Comparison of ENCODE assay signal across 10 cellular contexts in the genomic region with DNA sequence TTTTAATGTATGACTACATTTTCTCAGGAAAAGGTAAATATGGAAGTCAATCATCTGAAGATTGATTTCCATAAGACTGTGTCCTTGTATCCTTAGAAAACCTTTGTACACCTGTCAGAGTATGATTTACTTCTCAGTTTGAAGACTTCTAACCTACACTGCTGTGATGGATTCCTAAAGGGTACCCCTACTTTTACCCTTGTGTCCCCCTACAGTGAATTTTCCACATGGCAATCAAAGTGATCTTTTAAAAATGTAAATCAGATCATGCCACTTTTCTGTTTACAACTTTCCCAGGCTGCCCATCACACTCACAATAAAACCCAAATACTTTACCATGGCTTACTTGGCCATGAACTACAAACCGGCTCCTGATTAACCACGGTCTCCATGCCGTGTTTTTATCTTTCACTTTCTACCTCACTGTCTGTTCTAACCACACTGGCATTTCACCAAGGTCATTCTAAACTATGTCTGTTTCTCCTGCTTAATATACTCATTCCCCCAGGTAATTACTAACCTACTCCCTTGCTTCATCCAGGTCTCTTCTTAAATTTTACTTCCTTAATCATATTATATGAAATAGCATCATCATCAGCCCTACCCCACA. TPM values are rescaled to one million over a fixed set of nuclear protein-coding genes. Genes with fewer than 3 reads are reported as not detected.
DNase-seq lines count a peak whose midpoint lies in the region; ATAC-seq and TF ChIP-seq lines count a peak whose summit lies in the region.
"Had no signal": no experiment of that assay in that cellular context is flagged by ENCODE, and none has a peak within 500 bp of the region (broad histone marks: within the 10 kb centered on the region; RNA-seq: fewer than 3 reads in every experiment).

No MANE protein-coding gene starts in this region.

- POLR2A ChIA-PET in activated naive CD8-positive, alpha-beta T cell treated with anti-CD3 and anti-CD28 coated beads, Interleukin-2, amount 10 ng/mL, durations not matched to agents 7 days and 5 days (lab: Charles Lee): no interaction called here

- no peaks in the 10 kb centered on the region for H3K9me3 Mint-ChIP-seq in activated naive CD8-positive, alpha-beta T cell treated with anti-CD3 and anti-CD28 coated beads, Interleukin-2, amount 10 ng/mL, durations not matched to agents 7 days and 5 days

- H3K9ac ChIP-seq in colonic mucosa (ENCODE audit: low read depth in 2 of 2, low read length in 2 of 2): no peak overlapping the region

- no peaks in the 10 kb centered on the region for H3K27me3 Mint-ChIP-seq in activated naive CD8-positive, alpha-beta T cell treated with anti-CD3 and anti-CD28 coated beads, Interleukin-2, amount 10 ng/mL, durations not matched to agents 7 days and 5 days

- H3K27me3 ChIP-seq in ACC112 (ENCODE audit: insufficient read depth, low read length) (no peaks in the 10 kb centered on the region), colonic mucosa (no peaks in the 10 kb centered on the region)

- H2AFZ ChIP-seq in ACC112 (ENCODE audit: low read length, unreplicated experiment): peak overlapping the region; percentile 53

- no peaks in the 10 kb centered on the region for H3K79me2 ChIP-seq in ACC112 (ENCODE audit: control insufficient read depth, insufficient read depth, low read length, unreplicated experiment)

- peak overlapping the region; percentile 86 for H3K27ac Mint-ChIP-seq in activated naive CD8-positive, alpha-beta T cell treated with anti-CD3 and anti-CD28 coated beads, Interleukin-2, amount 10 ng/mL, durations not matched to agents 7 days and 5 days

- H3K36me3 Mint-ChIP-seq in activated naive CD8-positive, alpha-beta T cell treated with anti-CD3 and anti-CD28 coated beads, Interleukin-2, amount 10 ng/mL, durations not matched to agents 7 days and 5 days: no peaks in the 10 kb centered on the region

- no peak for TF ChIP-seq CTCF in colonic mucosa (IDR thresholded peaks at IDR 0.05)

- H3K4me1 ChIP-seq in ACC112 (ENCODE audit: control insufficient read depth, insufficient read depth, low read length, unreplicated experiment) (peaks cover 31% of the 10 kb centered on the region), colonic mucosa (no peaks in the 10 kb centered on the region)

- intact Hi-C loops in colonic mucosa (cut with DNase I): no loop called here

- ATAC-seq in GM19324 (IDR thresholded peaks at IDR 0.05; ENCODE audit: low FRiP score, unreplicated experiment) (peak; percentile 79), HG03135 (IDR thresholded peaks at IDR 0.05; ENCODE audit: unreplicated experiment) (peak; percentile 80)
- peak; percentile 79 for ATAC-seq in activated naive CD8-positive, alpha-beta T cell treated with anti-CD3 and anti-CD28 coated beads, Interleukin-2, amount 10 ng/mL, durations not matched to agents 7 days and 5 days (ENCODE audit: low read depth)

- H3K27ac ChIP-seq in ACC112 (ENCODE audit: low read depth, low read length) (no peak overlapping the region), colonic mucosa (no peak overlapping the region)

- H3K4me3 Mint-ChIP-seq in activated naive CD8-positive, alpha-beta T cell treated with anti-CD3 and anti-CD28 coated beads, Interleukin-2, amount 10 ng/mL, durations not matched to agents 7 days and 5 days: peak overlapping the region; percentile 74

- H3K36me3 ChIP-seq in ACC112 (ENCODE audit: insufficient read depth, low read length) (no peaks in the 10 kb centered on the region), colonic mucosa (no peaks in the 10 kb centered on the region)

- H3K4me3 ChIP-seq in ACC112 (ENCODE audit: low read depth, low read length): no peak overlapping the region
- H3K4me3 ChIP-seq in colonic mucosa: no peak overlapping the region

- no peaks in the 10 kb centered on the region for H3K9me3 ChIP-seq in colonic mucosa

- DNase-seq in activated naive CD8-positive, alpha-beta T cell treated with anti-CD3 and anti-CD28 coated beads, Interleukin-2, amount 10 ng/mL, durations not matched to agents 7 days and 5 days: no peak
- DNase-seq in NCI-H1092 treated with DMSO at 0.1 percent for 48 hours (lab: John Stamatoyannopoulos, UW): no peak
- no peak for DNase-seq in D341Med (ENCODE audit: low spot score)
- no peak for DNase-seq in NCI-H1105 (lab: John Stamatoyannopoulos, UW)
- no peak for DNase-seq in colonic mucosa
- DNase-seq: C1 segment of cervical spinal cord, Kasumi-1 had no signal

- peaks cover 17% of the 10 kb centered on the region for H3K4me1 Mint-ChIP-seq in activated naive CD8-positive, alpha-beta T cell treated with anti-CD3 and anti-CD28 coated beads, Interleukin-2, amount 10 ng/mL, durations not matched to agents 7 days and 5 days

RNA-seq across cellular contexts. Expression of gene DNAI7, which starts 8.1 kb away (rescaled TPM):
- under 1 TPM in 1 of 2 experiments, not detected in 1; 0.14 TPM for total RNA-seq in activated naive CD8-positive, alpha-beta T cell treated with anti-CD3 and anti-CD28 coated beads, Interleukin-2, amount 10 ng/mL, durations not matched to agents 7 days and 5 days
- total RNA-seq in colonic mucosa: not detected

RNA-seq across cellular contexts. Expression of gene ETFRF1, which starts 8.1 kb away (rescaled TPM):
- 10 to 100 TPM; 16.2 to 17.9 TPM for total RNA-seq in activated naive CD8-positive, alpha-beta T cell treated with anti-CD3 and anti-CD28 coated beads, Interleukin-2, amount 10 ng/mL, durations not matched to agents 7 days and 5 days
- total RNA-seq in colonic mucosa: 10 to 100 TPM; 10.5 to 13.7 TPM
